Comparison of ENCODE assay signal across 11 cellular contexts in genomic region chr20:45119556-45120266, GRCh38. TPM values are rescaled to one million over a fixed set of nuclear protein-coding genes. Genes with fewer than 3 reads are reported as not detected.
"Had no signal": no experiment of that assay in that cellular context is flagged by ENCODE, and none has a peak within 500 bp of the region (broad histone marks: within the 10 kb centered on the region; RNA-seq: fewer than 3 reads in every experiment).

No MANE protein-coding gene starts in this region.

- DNase-seq: GM23248, GOT3, H7, HFFc6, KG1 had no signal

- H3K27ac ChIP-seq: GM23248, HL-60 had no signal

- H2AFZ ChIP-seq: GM23248 had no signal

- H3K4me3 ChIP-seq: GM23248, HAP-1 had no signal

- H3K9ac ChIP-seq: GM23248 had no signal

- H3K36me3 ChIP-seq: HAP-1 had no signal

- H3K4me1 ChIP-seq: HAP-1 had no signal

- H3K9me3 ChIP-seq: HAP-1 had no signal

- ATAC-seq: HCT116 had no signal

RNA-seq across cellular contexts. Expression of gene WFDC12, which starts 4.6 kb away (rescaled TPM):
- total RNA-seq: GM23248, H4, H7, HFFc6, HT1080 had no signal
- polyA plus RNA-seq: GM23248, IgD-negative memory B cell had no signal

RNA-seq across cellular contexts. Expression of gene WFDC5, which starts 4.7 kb away (rescaled TPM):
- total RNA-seq: GM23248, H4, H7, HFFc6, HT1080 had no signal
- polyA plus RNA-seq: GM23248, IgD-negative memory B cell had no signal

RNA-seq across cellular contexts. Expression of gene KCNS1, which starts 18.8 kb away (rescaled TPM):
- total RNA-seq: H4, HT1080 had no signal
- polyA plus RNA-seq: IgD-negative memory B cell had no signal

RNA-seq across cellular contexts. Expression of gene PI3, which starts 55.0 kb away (rescaled TPM):
- total RNA-seq: H4, H7, HFFc6, HT1080 had no signal
- polyA plus RNA-seq: GM23248 had no signal
